Comparison of ENCODE assay signal across 2 cellular contexts in the genomic region with DNA sequence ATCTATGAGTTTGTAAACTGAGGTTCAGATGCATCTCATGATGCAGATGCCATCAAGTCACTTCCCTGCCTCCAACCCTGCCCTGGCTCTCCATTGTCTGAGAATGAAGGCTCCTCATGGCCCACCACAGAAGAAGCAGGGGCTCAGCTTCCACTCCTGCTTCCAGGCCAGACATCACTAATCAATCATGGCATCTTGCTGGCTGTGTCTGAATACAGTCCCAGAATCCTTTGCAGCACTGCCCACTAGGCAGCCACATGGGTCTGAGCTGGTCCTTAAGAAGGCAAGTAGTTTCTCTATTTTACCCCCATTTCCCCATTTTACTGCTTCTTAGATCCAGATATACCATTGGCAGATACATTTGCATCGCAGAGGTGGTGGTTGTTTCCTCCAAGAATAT.
TF ChIP-seq lines count a peak whose summit lies in the region.

No MANE protein-coding gene starts in this region.

TF ChIP-seq in HEK293, 187 proteins besides CTCF, POLR2A, EP300 and RAD21:
- TF ChIP-seq ZBTB17 (tag by site-specific recombination; IDR thresholded peaks at IDR 0.05) (peak; percentile 76), ZBTB21 (tag by site-specific recombination; IDR thresholded peaks at IDR 0.05) (no peak), ZNF521 (tag by site-specific recombination; IDR thresholded peaks at IDR 0.05) (no peak)
TF ChIP-seq in HEK293: peak in this region for 1.

TF ChIP-seq in K562, 482 proteins besides CTCF, POLR2A, EP300 and RAD21:
- TF ChIP-seq, protein P1, sequence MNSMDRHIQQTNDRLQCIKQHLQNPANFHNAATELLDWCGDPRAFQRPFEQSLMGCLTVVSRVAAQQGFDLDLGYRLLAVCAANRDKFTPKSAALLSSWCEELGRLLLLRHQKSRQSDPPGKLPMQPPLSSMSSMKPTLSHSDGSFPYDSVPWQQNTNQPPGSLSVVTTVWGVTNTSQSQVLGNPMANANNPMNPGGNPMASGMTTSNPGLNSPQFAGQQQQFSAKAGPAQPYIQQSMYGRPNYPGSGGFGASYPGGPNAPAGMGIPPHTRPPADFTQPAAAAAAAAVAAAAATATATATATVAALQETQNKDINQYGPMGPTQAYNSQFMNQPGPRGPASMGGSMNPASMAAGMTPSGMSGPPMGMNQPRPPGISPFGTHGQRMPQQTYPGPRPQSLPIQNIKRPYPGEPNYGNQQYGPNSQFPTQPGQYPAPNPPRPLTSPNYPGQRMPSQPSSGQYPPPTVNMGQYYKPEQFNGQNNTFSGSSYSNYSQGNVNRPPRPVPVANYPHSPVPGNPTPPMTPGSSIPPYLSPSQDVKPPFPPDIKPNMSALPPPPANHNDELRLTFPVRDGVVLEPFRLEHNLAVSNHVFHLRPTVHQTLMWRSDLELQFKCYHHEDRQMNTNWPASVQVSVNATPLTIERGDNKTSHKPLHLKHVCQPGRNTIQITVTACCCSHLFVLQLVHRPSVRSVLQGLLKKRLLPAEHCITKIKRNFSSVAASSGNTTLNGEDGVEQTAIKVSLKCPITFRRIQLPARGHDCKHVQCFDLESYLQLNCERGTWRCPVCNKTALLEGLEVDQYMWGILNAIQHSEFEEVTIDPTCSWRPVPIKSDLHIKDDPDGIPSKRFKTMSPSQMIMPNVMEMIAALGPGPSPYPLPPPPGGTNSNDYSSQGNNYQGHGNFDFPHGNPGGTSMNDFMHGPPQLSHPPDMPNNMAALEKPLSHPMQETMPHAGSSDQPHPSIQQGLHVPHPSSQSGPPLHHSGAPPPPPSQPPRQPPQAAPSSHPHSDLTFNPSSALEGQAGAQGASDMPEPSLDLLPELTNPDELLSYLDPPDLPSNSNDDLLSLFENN (IDR thresholded peaks at IDR 0.05; ENCODE audit: low read depth in 2 of 2, low read length in 2 of 2) = peak in 1 of 2 experiments; percentile 31; a peak in 1 of 4 replicates
- TF ChIP-seq, protein P2, sequence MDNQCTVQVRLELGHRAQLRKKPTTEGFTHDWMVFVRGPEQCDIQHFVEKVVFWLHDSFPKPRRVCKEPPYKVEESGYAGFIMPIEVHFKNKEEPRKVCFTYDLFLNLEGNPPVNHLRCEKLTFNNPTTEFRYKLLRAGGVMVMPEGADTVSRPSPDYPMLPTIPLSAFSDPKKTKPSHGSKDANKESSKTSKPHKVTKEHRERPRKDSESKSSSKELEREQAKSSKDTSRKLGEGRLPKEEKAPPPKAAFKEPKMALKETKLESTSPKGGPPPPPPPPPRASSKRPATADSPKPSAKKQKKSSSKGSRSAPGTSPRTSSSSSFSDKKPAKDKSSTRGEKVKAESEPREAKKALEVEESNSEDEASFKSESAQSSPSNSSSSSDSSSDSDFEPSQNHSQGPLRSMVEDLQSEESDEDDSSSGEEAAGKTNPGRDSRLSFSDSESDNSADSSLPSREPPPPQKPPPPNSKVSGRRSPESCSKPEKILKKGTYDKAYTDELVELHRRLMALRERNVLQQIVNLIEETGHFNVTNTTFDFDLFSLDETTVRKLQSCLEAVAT (IDR thresholded peaks at IDR 0.05) = peak in 1 of 2 experiments; percentile 85; a peak in 2 of 4 replicates
- TF ChIP-seq, protein P3, sequence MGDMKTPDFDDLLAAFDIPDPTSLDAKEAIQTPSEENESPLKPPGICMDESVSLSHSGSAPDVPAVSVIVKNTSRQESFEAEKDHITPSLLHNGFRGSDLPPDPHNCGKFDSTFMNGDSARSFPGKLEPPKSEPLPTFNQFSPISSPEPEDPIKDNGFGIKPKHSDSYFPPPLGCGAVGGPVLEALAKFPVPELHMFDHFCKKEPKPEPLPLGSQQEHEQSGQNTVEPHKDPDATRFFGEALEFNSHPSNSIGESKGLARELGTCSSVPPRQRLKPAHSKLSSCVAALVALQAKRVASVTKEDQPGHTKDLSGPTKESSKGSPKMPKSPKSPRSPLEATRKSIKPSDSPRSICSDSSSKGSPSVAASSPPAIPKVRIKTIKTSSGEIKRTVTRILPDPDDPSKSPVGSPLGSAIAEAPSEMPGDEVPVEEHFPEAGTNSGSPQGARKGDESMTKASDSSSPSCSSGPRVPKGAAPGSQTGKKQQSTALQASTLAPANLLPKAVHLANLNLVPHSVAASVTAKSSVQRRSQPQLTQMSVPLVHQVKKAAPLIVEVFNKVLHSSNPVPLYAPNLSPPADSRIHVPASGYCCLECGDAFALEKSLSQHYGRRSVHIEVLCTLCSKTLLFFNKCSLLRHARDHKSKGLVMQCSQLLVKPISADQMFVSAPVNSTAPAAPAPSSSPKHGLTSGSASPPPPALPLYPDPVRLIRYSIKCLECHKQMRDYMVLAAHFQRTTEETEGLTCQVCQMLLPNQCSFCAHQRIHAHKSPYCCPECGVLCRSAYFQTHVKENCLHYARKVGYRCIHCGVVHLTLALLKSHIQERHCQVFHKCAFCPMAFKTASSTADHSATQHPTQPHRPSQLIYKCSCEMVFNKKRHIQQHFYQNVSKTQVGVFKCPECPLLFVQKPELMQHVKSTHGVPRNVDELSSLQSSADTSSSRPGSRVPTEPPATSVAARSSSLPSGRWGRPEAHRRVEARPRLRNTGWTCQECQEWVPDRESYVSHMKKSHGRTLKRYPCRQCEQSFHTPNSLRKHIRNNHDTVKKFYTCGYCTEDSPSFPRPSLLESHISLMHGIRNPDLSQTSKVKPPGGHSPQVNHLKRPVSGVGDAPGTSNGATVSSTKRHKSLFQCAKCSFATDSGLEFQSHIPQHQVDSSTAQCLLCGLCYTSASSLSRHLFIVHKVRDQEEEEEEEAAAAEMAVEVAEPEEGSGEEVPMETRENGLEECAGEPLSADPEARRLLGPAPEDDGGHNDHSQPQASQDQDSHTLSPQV (IDR thresholded peaks at IDR 0.05) = peak; percentile 57
- peak; percentile 94 for TF ChIP-seq ZBTB17 (CRISPR knock-in tag; IDR thresholded peaks at IDR 0.05)
- TF ChIP-seq KAT8 (IDR thresholded peaks at IDR 0.05; ENCODE audit: low read depth) = no peak
- no peak for TF ChIP-seq ZNF140 (CRISPR knock-in tag; IDR thresholded peaks at IDR 0.05)
- TF ChIP-seq SMAD3 (CRISPR knock-in tag; conservative IDR thresholded peaks at IDR 0.05) = 0 out of 2 replicates have a peak, but pooled peaks have one; percentile 15
